20 cellular contexts compared by ENCODE assay signal in genomic region chr3:64551697-64552096, GRCh38.
"Had no signal": no experiment of that assay in that cellular context is flagged by ENCODE, and none has a peak within 500 bp of the region (broad histone marks: within the 10 kb centered on the region; RNA-seq: fewer than 3 reads in every experiment).

No MANE protein-coding gene starts in this region.

- H3K9me3 ChIP-seq: colonic mucosa, gastrocnemius medialis, heart right ventricle, ovary, spleen, tibial artery had no signal

- H3K27ac Mint-ChIP-seq: immature natural killer cell; naive B cell; stimulated activated memory B cell treated with anti-CD40 and anti-IgM and Interleukin-4, amounts not matched to agents 10 μg/mL and 1 μg/mL and 100 μg/mL, for 72 hours had no signal

- H3K9me3 Mint-ChIP-seq: activated T-cell treated with anti-CD3 and anti-CD28 coated beads, Interleukin-2, amount 50 U/mL, for 4 hours had no signal

- H3K4me3 ChIP-seq: colonic mucosa, gastrocnemius medialis, heart right ventricle, ovary, spleen, tibial artery had no signal

- H3K4me3 Mint-ChIP-seq: activated T-cell treated with anti-CD3 and anti-CD28 coated beads, Interleukin-2, amount 50 U/mL, for 4 hours; central memory CD8-positive, alpha-beta T cell; immature natural killer cell; naive B cell; stimulated activated memory B cell treated with anti-CD40 and anti-IgM and Interleukin-4, amounts not matched to agents 10 μg/mL and 1 μg/mL and 100 μg/mL, for 72 hours had no signal

- H3K27me3 ChIP-seq: colonic mucosa, gastrocnemius medialis, heart right ventricle, ovary, spleen, tibial artery had no signal

- H3K27ac ChIP-seq: colonic mucosa, gastrocnemius medialis, heart right ventricle, ovary, spleen had no signal

- DNase-seq: activated CD4-positive, alpha-beta T cell treated with anti-CD3 and anti-CD28 coated beads, Interleukin-2, amount 50 U/mL, for 1 hour; activated CD4-positive, CD25-positive, alpha-beta regulatory T cell treated with anti-CD3 and anti-CD28 coated beads, Interleukin-2, amount 50 U/mL, for 72 hours; activated CD8-positive, alpha-beta memory T cell treated with anti-CD3 and anti-CD28 coated beads, Interleukin-2, amount 50 U/mL, for 4 hours; activated naive CD4-positive, alpha-beta T cell treated with anti-CD3 and anti-CD28 coated beads, Interleukin-2, amount 50 U/mL, for 16 hours; activated T-cell treated with anti-CD3 and anti-CD28 coated beads, Interleukin-2, amount 50 U/mL, for 4 hours; aorta; colonic mucosa; gastrocnemius medialis; heart right ventricle; immature natural killer cell; left ventricle myocardium superior; naive B cell; ovary; spleen; stimulated activated CD4-positive, alpha-beta T cell treated with anti-CD3 and anti-CD28 coated beads, Interleukin-4, amount 100 ng/mL, for 4 hours; T-helper 1 cell; T-helper 9 cell; tibial artery had no signal

- H3K36me3 ChIP-seq: colonic mucosa, ovary had no signal

- H3K4me1 ChIP-seq: colonic mucosa, spleen had no signal

- H3K36me3 Mint-ChIP-seq: naive B cell; stimulated activated memory B cell treated with anti-CD40 and anti-IgM and Interleukin-4, amounts not matched to agents 10 μg/mL and 1 μg/mL and 100 μg/mL, for 72 hours had no signal

- ATAC-seq: activated T-cell treated with anti-CD3 and anti-CD28 coated beads, Interleukin-2, amount 50 U/mL, for 4 hours; gastrocnemius medialis; heart right ventricle; left ventricle myocardium superior; stimulated activated memory B cell treated with anti-CD40 and anti-IgM and Interleukin-4, amounts not matched to agents 10 μg/mL and 1 μg/mL and 100 μg/mL, for 72 hours had no signal

- H3K4me1 Mint-ChIP-seq: central memory CD8-positive, alpha-beta T cell; immature natural killer cell; naive B cell; stimulated activated memory B cell treated with anti-CD40 and anti-IgM and Interleukin-4, amounts not matched to agents 10 μg/mL and 1 μg/mL and 100 μg/mL, for 72 hours had no signal
